ENCODE assay signal across 11 cellular contexts in the genomic region with DNA sequence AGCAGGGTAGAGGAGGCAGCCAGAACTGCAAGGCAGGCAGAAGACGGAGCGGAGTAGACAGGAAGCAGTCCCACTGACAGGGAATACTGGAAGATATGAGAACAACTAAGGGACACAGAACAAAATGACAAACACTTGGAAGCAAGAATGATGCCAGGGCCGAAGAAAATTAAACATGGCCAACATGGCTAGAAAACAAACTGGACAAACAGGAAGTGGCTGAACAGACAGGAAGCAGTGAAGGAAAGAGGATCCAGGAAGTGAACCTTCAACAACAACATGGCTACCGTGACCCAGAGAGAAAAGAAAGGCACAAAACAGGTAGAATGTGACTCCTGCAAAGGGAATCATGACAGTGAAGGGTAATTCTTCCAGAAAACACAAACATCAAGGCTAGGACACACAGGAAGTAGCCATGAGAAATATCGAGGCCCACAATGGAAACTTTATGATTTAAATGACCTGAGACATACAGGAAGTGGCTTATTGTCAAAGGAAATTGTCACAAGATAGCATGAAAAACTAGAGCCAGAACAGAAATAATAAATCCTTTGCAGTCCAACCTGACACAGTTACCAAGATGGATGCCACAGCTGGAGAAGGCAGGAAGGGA. TPM values are rescaled to one million over a fixed set of nuclear protein-coding genes. Genes with fewer than 3 reads are reported as not detected.
A peak's percentile ranks its signal among the peaks of the same experiment; 100 is the strongest.
DNase-seq lines count a peak whose midpoint lies in the region; ATAC-seq, FAIRE-seq and TF ChIP-seq lines count a peak whose summit lies in the region.
"Had no signal": no experiment of that assay in that cellular context is flagged by ENCODE, and none has a peak within 500 bp of the region (broad histone marks: within the 10 kb centered on the region; RNA-seq: fewer than 3 reads in every experiment).

No MANE protein-coding gene starts in this region.

- intact Hi-C loops in kidney (cut with DNase I) = no loop called here

- FAIRE-seq in GM19239 (lab: Jason Lieb, UNC) (peak; percentile 87), kidney (lab: Jason Lieb, UNC) (no peak), small intestine (lab: Jason Lieb, UNC) (no peak)
- FAIRE-seq: endometrium, RCC 7860 had no signal

- no peak for ATAC-seq in HG02938 (IDR thresholded peaks at IDR 0.05; ENCODE audit: unreplicated experiment)

- no peaks in the 10 kb centered on the region for H3K9me3 ChIP-seq in kidney (ENCODE audit: control insufficient read depth in 1 of 2, low read length in 2 of 2)
- H3K9me3 ChIP-seq in small intestine (ENCODE audit: control insufficient read depth, low read depth) = no peaks in the 10 kb centered on the region

- H3K27ac ChIP-seq in kidney (ENCODE audit: low read depth in 2 of 2, low read length in 2 of 2) (peak overlapping the region; percentile 18 to 23), small intestine (ENCODE audit: low read depth in 1 of 2, low read length in 1 of 2) (no peak overlapping the region)

- H3K4me1 Mint-ChIP-seq in T-helper 2 cell treated with Interferon-gamma antibody and Interleukin-4, amounts not matched to agents 5 μg/mL and 100 μg/mL, for 36 hours (ENCODE audit: low read depth) = peaks cover 13% of the 10 kb centered on the region

- no peak overlapping the region for H3K4me3 ChIP-seq in kidney (ENCODE audit: low read length in 2 of 2)
- no peak overlapping the region for H3K4me3 ChIP-seq in small intestine (ENCODE audit: low read depth in 1 of 2, low read length in 2 of 2)

- H3K27me3 Mint-ChIP-seq in T-helper 2 cell treated with Interferon-gamma antibody and Interleukin-4, amounts not matched to agents 5 μg/mL and 100 μg/mL, for 36 hours (ENCODE audit: low read depth) = peaks cover 18% of the 10 kb centered on the region

- peaks cover 20% of the 10 kb centered on the region for H3K9me3 Mint-ChIP-seq in T-helper 2 cell treated with Interferon-gamma antibody and Interleukin-4, amounts not matched to agents 5 μg/mL and 100 μg/mL, for 36 hours

- no peak overlapping the region for H3K9ac ChIP-seq in kidney (ENCODE audit: low read length in 2 of 2)

- peaks cover 0 to 2% of the 10 kb centered on the region in 2 donors for H3K27me3 ChIP-seq in small intestine (ENCODE audit: control insufficient read depth in 2 of 2, insufficient read depth in 2 of 2, low read length in 2 of 2)

- TF ChIP-seq CTCF in kidney (IDR thresholded peaks at IDR 0.05; ENCODE audit: borderline replicate concordance, extremely low read depth, insufficient read depth) = no peak

- 70 to 89% (median 74%) methylated on average over 5 of the region's 5 CpGs for WGBS in small intestine, 3 donors

- H3K36me3 ChIP-seq in kidney (ENCODE audit: control insufficient read depth in 1 of 2, insufficient read depth in 2 of 2, low read length in 2 of 2) (no peaks in the 10 kb centered on the region), small intestine (ENCODE audit: control insufficient read depth in 2 of 2, insufficient read depth in 2 of 2, low read length in 2 of 2) (no peaks in the 10 kb centered on the region)

- peaks cover 13% of the 10 kb centered on the region for H3K36me3 Mint-ChIP-seq in T-helper 2 cell treated with Interferon-gamma antibody and Interleukin-4, amounts not matched to agents 5 μg/mL and 100 μg/mL, for 36 hours (ENCODE audit: low read depth)

- no peaks in the 10 kb centered on the region for H3K4me1 ChIP-seq in kidney (ENCODE audit: control insufficient read depth in 1 of 2, insufficient read depth in 1 of 2, low read depth in 1 of 2, low read length in 2 of 2)
- no peaks in the 10 kb centered on the region for H3K4me1 ChIP-seq in small intestine (ENCODE audit: control insufficient read depth in 2 of 2, insufficient read depth in 1 of 2, low read depth in 1 of 2, low read length in 1 of 2)

- peak overlapping the region; percentile 72 for H3K4me3 Mint-ChIP-seq in T-helper 2 cell treated with Interferon-gamma antibody and Interleukin-4, amounts not matched to agents 5 μg/mL and 100 μg/mL, for 36 hours

- H3K27ac Mint-ChIP-seq in T-helper 2 cell treated with Interferon-gamma antibody and Interleukin-4, amounts not matched to agents 5 μg/mL and 100 μg/mL, for 36 hours = peak overlapping the region; percentile 96

- DNase-seq in AML-193 (lab: John Stamatoyannopoulos, UW) = peak; percentile 58 to 63
- no peak for DNase-seq in GM19239 (ENCODE audit: insufficient read length, low spot score)
- no peak for DNase-seq in T-helper 2 cell treated with Interferon-gamma antibody and Interleukin-4, amounts not matched to agents 5 μg/mL and 100 μg/mL, for 36 hours (ENCODE audit: low spot score)
- DNase-seq in kidney = no peak
- no peak for DNase-seq in germinal center (ENCODE audit: low spot score)
- no peak for DNase-seq in NCI-H2081 treated with DMSO at 0.1 percent for 48 hours (lab: John Stamatoyannopoulos, UW)
- DNase-seq in small intestine = no peak
- DNase-seq: amniotic stem cell had no signal

RNA-seq across cellular contexts. Expression of gene COL11A2, which starts 9.1 kb away (rescaled TPM):
- total RNA-seq in kidney = 0.85 TPM
- polyA plus RNA-seq in kidney (ENCODE audit: insufficient read depth, low read depth, low replicate concordance) (2.3 TPM), small intestine (under 1 TPM; 0.27 to 0.67 (median 0.57) TPM)

RNA-seq across cellular contexts. Expression of gene RXRB, which starts 17.3 kb away (rescaled TPM):
- 52.2 TPM for total RNA-seq in kidney
- polyA plus RNA-seq in kidney (ENCODE audit: insufficient read depth, low read depth, low replicate concordance) = 35.7 TPM
- 10 to 100 TPM; 26.3 to 32.4 (median 29.2) TPM for polyA plus RNA-seq in small intestine

RNA-seq across cellular contexts. Expression of gene SLC39A7, which starts 17.5 kb away (rescaled TPM):
- total RNA-seq in kidney = 83.3 TPM
- polyA plus RNA-seq in kidney (ENCODE audit: insufficient read depth, low read depth, low replicate concordance) (118 TPM), small intestine (100 to 1,000 TPM in 1 of 3 donors, 10 to 100 TPM in 2; 38.9 to 162 (median 57.3) TPM)

RNA-seq across cellular contexts. Expression of gene HSD17B8, which starts 21.3 kb away (rescaled TPM):
- 26.6 TPM for total RNA-seq in kidney
- 83.0 TPM for polyA plus RNA-seq in kidney (ENCODE audit: insufficient read depth, low read depth, low replicate concordance)
- polyA plus RNA-seq in small intestine = 10 to 100 TPM; 30.9 to 33.8 (median 32.2) TPM

RNA-seq across cellular contexts. Expression of gene RING1, which starts 25.1 kb away (rescaled TPM):
- 47.2 TPM for total RNA-seq in kidney
- 48.6 TPM for polyA plus RNA-seq in kidney (ENCODE audit: insufficient read depth, low read depth, low replicate concordance)
- 10 to 100 TPM; 30.4 to 46.7 (median 42.3) TPM for polyA plus RNA-seq in small intestine

Comparison
In these comparisons a context has a peak if more than half of its experiments do, and no peak if none do; other contexts are left out.
1. DNase-seq: peak in AML-193 (2 of 2); none in GM19239 (single experiment), T-helper 2 cell treated with Interferon-gamma antibody and Interleukin-4, amounts not matched to agents 5 μg/mL and 100 μg/mL, for 36 hours (single experiment), kidney (single experiment), germinal center (single experiment), NCI-H2081 treated with DMSO at 0.1 percent for 48 hours (single experiment) and small intestine (single experiment).
2. H3K27ac ChIP-seq: peak in kidney (2 of 2); none in small intestine (0 of 2).